ENCODE assay signal across 21 cellular contexts in the genomic region with DNA sequence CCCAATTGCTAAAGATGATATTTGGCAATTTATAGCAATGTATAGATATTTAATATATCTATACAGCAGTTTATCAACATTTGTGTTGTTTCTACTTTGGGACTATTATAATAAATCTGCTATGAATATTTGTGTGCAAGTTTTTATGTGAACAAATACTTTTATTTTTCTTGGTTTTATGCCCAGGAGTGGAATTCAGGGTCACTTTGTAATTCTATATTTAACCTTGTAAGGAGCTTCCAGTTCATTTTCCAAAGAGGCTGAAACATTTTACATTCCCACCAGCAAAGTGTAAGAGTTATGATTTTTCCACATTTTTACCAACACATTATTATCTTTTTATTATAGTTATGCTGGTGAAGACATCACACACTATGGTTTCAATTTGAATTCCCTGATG.
DNase-seq lines count a peak whose midpoint lies in the region; ATAC-seq, FAIRE-seq and TF ChIP-seq lines count a peak whose summit lies in the region.
"Had no signal": no experiment of that assay in that cellular context is flagged by ENCODE, and none has a peak within 500 bp of the region (broad histone marks: within the 10 kb centered on the region; RNA-seq: fewer than 3 reads in every experiment).

No MANE protein-coding gene starts in this region.

- ATAC-seq in HG03159 (IDR thresholded peaks at IDR 0.05; ENCODE audit: unreplicated experiment) (no peak), HG02852 (IDR thresholded peaks at IDR 0.05; ENCODE audit: unreplicated experiment) (no peak)
- ATAC-seq: CD8-positive, alpha-beta T cell had no signal

- DNase-seq in brain pericyte (ENCODE audit: low read depth, low spot score) (peak; percentile 20), fibroblast of gingiva (ENCODE audit: low read depth) (peak; percentile 36), fibroblast of the aortic adventitia (ENCODE audit: low read depth) (peak; percentile 15), A172 (ENCODE audit: low spot score) (no peak), HTR-8/SVneo (ENCODE audit: insufficient read length, low spot score) (no peak)
- DNase-seq: Calu3; CD4-positive, CD25-positive, alpha-beta regulatory T cell; CD8-positive, alpha-beta T cell; COR-L47; DMS53; DMS79 treated with DMSO at 0.1 percent for 48 hours; GF-D8; GOT3; HFFc6 had no signal

- H3K4me3 ChIP-seq in fibroblast of the aortic adventitia (ENCODE audit: low read depth, low read length), result no peak overlapping the region
- H3K4me3 ChIP-seq: BLaER1, HAP-1 had no signal

- TF ChIP-seq CTCF in fibroblast of the aortic adventitia (IDR thresholded peaks at IDR 0.05; ENCODE audit: insufficient read depth, low read length), result no peak

- no peak for FAIRE-seq in HTR-8/SVneo (lab: Jason Lieb, UNC)
- FAIRE-seq: GM12891, GM18507, H54 had no signal

Comparison
In these comparisons a context has a peak if more than half of its experiments do, and no peak if none do; other contexts are left out.
1. DNase-seq: peak in brain pericyte (single experiment), fibroblast of gingiva (single experiment) and fibroblast of the aortic adventitia (single experiment); none in A172 (single experiment) and HTR-8/SVneo (single experiment).